In the genomic region with DNA sequence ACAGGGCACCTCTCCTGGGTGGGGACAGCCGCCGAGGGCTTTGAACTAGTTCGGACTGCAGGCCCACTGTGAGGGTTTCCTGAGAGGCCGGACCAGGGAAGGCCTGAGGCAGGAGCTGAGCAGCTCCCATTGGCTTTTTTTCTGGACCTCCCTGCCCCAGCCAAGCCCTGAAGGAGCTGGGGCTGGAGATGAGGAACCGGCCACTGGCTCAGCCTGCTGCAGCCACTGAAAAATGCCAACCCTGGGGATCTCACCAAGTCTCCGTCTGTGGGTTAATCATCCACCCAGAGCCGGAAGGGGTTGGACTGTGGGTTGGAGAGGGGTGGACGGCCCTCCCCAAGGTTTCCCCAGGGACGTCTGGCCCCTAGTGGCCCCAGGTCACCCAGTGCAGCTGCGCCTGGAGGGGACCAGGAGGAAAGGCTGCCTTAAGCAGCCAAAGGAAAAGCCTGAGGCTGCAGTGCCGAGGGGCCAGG, we compare ENCODE assay signal across 1 cellular context.
TF ChIP-seq lines count a peak whose summit lies in the region.

No MANE protein-coding gene starts in this region.

TF ChIP-seq in HepG2, 621 proteins besides CTCF, POLR2A, EP300 and RAD21 (continued from another document and continues in another):
- TF ChIP-seq HOXA3 (CRISPR knock-in tag; IDR thresholded peaks at IDR 0.05) (peak; percentile 63), KLF9 (CRISPR knock-in tag; IDR thresholded peaks at IDR 0.05; ENCODE audit: low read depth) (no peak), HNRNPLL (IDR thresholded peaks at IDR 0.05; ENCODE audit: low read depth, low read length, poor library complexity, severe bottlenecking) (peak; percentile 43), ZFX (CRISPR knock-in tag; IDR thresholded peaks at IDR 0.05; ENCODE audit: low read depth) (0 out of 2 replicates have a peak, but pooled peaks have one; percentile 42), ONECUT2 (CRISPR knock-in tag; IDR thresholded peaks at IDR 0.05) (no peak), RARG (CRISPR knock-in tag; IDR thresholded peaks at IDR 0.05; ENCODE audit: low read depth) (no peak), MAFF (IDR thresholded peaks at IDR 0.05; ENCODE audit: low read depth, low read length) (peak; percentile 15; the same call in 1 of the 2 replicates), EHMT2 (IDR thresholded peaks at IDR 0.05; ENCODE audit: borderline replicate concordance, low read depth, low read length) (no peak), CREM (IDR thresholded peaks at IDR 0.05) (no peak; the same call in 1 of the 2 replicates), CREM (CRISPR knock-in tag; IDR thresholded peaks at IDR 0.05) (no peak), ZFY (CRISPR knock-in tag; IDR thresholded peaks at IDR 0.05) (peak; percentile 58; the same call in 1 of the 2 replicates), ZSCAN9 (CRISPR knock-in tag; IDR thresholded peaks at IDR 0.05; ENCODE audit: borderline replicate concordance) (peak; percentile 27; the same call in 1 of the 2 replicates), AHR (CRISPR knock-in tag; IDR thresholded peaks at IDR 0.05) (no peak), SOX6 (IDR thresholded peaks at IDR 0.05) (no peak), SOX6 (CRISPR knock-in tag; IDR thresholded peaks at IDR 0.05) (peak; percentile 40), KDM3A (CRISPR knock-in tag; IDR thresholded peaks at IDR 0.05; ENCODE audit: low read depth) (0 out of 2 replicates have a peak, but pooled peaks have one; percentile 36), ZFP36L1 (CRISPR knock-in tag; IDR thresholded peaks at IDR 0.05) (peak; percentile 86; the same call in 1 of the 2 replicates), MED8 (CRISPR knock-in tag; IDR thresholded peaks at IDR 0.05; ENCODE audit: insufficient replicate concordance) (no peak), ZFP36 (IDR thresholded peaks at IDR 0.05; ENCODE audit: borderline replicate concordance, low read depth, low read length, partially characterized antibody) (no peak), THAP11 (CRISPR knock-in tag; IDR thresholded peaks at IDR 0.05) (peak; percentile 75), ZSCAN25 (CRISPR knock-in tag; IDR thresholded peaks at IDR 0.05) (peak; percentile 38; the same call in 1 of the 2 replicates), PHF5A (CRISPR knock-in tag; IDR thresholded peaks at IDR 0.05; ENCODE audit: low read depth, unreplicated experiment) (no peak), KMT2A (CRISPR knock-in tag; IDR thresholded peaks at IDR 0.05) (peak; percentile 65; the same call in 1 of the 2 replicates), FOXJ3 (CRISPR knock-in tag; IDR thresholded peaks at IDR 0.05; ENCODE audit: borderline replicate concordance) (no peak), SRSF1 (optimal IDR thresholded peaks at IDR 0.05; ENCODE audit: low read depth, low read length) (peak; percentile 30), SAP130 (CRISPR knock-in tag; IDR thresholded peaks at IDR 0.05; ENCODE audit: low read depth) (peak; percentile 93), CEBPG (CRISPR knock-in tag; IDR thresholded peaks at IDR 0.05) (0 out of 2 replicates have a peak, but pooled peaks have one; percentile 15), ZNF350 (CRISPR knock-in tag; IDR thresholded peaks at IDR 0.05; ENCODE audit: borderline replicate concordance, low read depth) (peak; percentile 72), SOX5 (CRISPR knock-in tag; IDR thresholded peaks at IDR 0.05; ENCODE audit: borderline replicate concordance) (peak; percentile 35; the same call in 1 of the 2 replicates), ZNF124 (CRISPR knock-in tag; IDR thresholded peaks at IDR 0.05) (peak; percentile 48; the same call in 1 of the 2 replicates), ZNF430 (CRISPR knock-in tag; IDR thresholded peaks at IDR 0.05) (no peak), YY1 (IDR thresholded peaks at IDR 0.05; ENCODE audit: insufficient read depth, insufficient replicate concordance, low read depth, low read length) (peak; percentile 28)
- TF ChIP-seq, protein P1, sequence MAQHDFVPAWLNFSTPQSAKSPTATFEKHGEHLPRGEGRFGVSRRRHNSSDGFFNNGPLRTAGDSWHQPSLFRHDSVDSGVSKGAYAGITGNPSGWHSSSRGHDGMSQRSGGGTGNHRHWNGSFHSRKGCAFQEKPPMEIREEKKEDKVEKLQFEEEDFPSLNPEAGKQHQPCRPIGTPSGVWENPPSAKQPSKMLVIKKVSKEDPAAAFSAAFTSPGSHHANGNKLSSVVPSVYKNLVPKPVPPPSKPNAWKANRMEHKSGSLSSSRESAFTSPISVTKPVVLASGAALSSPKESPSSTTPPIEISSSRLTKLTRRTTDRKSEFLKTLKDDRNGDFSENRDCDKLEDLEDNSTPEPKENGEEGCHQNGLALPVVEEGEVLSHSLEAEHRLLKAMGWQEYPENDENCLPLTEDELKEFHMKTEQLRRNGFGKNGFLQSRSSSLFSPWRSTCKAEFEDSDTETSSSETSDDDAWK (CRISPR knock-in tag; IDR thresholded peaks at IDR 0.05): no peak
- TF ChIP-seq, protein P2, sequence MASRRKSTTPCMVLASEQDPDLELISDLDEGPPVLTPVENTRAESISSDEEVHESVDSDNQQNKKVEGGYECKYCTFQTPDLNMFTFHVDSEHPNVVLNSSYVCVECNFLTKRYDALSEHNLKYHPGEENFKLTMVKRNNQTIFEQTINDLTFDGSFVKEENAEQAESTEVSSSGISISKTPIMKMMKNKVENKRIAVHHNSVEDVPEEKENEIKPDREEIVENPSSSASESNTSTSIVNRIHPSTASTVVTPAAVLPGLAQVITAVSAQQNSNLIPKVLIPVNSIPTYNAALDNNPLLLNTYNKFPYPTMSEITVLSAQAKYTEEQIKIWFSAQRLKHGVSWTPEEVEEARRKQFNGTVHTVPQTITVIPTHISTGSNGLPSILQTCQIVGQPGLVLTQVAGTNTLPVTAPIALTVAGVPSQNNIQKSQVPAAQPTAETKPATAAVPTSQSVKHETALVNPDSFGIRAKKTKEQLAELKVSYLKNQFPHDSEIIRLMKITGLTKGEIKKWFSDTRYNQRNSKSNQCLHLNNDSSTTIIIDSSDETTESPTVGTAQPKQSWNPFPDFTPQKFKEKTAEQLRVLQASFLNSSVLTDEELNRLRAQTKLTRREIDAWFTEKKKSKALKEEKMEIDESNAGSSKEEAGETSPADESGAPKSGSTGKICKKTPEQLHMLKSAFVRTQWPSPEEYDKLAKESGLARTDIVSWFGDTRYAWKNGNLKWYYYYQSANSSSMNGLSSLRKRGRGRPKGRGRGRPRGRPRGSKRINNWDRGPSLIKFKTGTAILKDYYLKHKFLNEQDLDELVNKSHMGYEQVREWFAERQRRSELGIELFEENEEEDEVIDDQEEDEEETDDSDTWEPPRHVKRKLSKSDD (CRISPR knock-in tag; IDR thresholded peaks at IDR 0.05; ENCODE audit: low read depth): no peak
- TF ChIP-seq, protein P3, sequence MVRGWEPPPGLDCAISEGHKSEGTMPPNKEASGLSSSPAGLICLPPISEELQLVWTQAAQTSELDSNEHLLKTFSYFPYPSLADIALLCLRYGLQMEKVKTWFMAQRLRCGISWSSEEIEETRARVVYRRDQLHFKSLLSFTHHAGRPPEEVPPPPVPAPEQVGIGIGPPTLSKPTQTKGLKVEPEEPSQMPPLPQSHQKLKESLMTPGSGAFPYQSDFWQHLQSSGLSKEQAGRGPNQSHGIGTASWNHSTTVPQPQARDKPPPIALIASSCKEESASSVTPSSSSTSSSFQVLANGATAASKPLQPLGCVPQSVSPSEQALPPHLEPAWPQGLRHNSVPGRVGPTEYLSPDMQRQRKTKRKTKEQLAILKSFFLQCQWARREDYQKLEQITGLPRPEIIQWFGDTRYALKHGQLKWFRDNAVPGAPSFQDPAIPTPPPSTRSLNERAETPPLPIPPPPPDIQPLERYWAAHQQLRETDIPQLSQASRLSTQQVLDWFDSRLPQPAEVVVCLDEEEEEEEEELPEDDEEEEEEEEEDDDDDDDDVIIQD (CRISPR knock-in tag; IDR thresholded peaks at IDR 0.05; ENCODE audit: low read depth): peak; percentile 62; the same call in 1 of the 2 replicates
- TF ChIP-seq, protein P4, sequence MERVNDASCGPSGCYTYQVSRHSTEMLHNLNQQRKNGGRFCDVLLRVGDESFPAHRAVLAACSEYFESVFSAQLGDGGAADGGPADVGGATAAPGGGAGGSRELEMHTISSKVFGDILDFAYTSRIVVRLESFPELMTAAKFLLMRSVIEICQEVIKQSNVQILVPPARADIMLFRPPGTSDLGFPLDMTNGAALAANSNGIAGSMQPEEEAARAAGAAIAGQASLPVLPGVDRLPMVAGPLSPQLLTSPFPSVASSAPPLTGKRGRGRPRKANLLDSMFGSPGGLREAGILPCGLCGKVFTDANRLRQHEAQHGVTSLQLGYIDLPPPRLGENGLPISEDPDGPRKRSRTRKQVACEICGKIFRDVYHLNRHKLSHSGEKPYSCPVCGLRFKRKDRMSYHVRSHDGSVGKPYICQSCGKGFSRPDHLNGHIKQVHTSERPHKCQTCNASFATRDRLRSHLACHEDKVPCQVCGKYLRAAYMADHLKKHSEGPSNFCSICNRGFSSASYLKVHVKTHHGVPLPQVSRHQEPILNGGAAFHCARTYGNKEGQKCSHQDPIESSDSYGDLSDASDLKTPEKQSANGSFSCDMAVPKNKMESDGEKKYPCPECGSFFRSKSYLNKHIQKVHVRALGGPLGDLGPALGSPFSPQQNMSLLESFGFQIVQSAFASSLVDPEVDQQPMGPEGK (CRISPR knock-in tag; IDR thresholded peaks at IDR 0.05): peak; percentile 96
- TF ChIP-seq, protein P5, sequence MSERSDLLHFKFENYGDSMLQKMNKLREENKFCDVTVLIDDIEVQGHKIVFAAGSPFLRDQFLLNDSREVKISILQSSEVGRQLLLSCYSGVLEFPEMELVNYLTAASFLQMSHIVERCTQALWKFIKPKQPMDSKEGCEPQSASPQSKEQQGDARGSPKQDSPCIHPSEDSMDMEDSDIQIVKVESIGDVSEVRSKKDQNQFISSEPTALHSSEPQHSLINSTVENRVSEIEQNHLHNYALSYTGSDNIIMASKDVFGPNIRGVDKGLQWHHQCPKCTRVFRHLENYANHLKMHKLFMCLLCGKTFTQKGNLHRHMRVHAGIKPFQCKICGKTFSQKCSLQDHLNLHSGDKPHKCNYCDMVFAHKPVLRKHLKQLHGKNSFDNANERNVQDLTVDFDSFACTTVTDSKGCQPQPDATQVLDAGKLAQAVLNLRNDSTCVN (CRISPR knock-in tag; IDR thresholded peaks at IDR 0.05; ENCODE audit: borderline replicate concordance): no peak
- TF ChIP-seq, protein P6, sequence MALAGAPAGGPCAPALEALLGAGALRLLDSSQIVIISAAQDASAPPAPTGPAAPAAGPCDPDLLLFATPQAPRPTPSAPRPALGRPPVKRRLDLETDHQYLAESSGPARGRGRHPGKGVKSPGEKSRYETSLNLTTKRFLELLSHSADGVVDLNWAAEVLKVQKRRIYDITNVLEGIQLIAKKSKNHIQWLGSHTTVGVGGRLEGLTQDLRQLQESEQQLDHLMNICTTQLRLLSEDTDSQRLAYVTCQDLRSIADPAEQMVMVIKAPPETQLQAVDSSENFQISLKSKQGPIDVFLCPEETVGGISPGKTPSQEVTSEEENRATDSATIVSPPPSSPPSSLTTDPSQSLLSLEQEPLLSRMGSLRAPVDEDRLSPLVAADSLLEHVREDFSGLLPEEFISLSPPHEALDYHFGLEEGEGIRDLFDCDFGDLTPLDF (CRISPR knock-in tag; IDR thresholded peaks at IDR 0.05): no peak
- TF ChIP-seq, protein P7, sequence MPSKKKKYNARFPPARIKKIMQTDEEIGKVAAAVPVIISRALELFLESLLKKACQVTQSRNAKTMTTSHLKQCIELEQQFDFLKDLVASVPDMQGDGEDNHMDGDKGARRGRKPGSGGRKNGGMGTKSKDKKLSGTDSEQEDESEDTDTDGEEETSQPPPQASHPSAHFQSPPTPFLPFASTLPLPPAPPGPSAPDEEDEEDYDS (CRISPR knock-in tag; IDR thresholded peaks at IDR 0.05): peak; percentile 96
- TF ChIP-seq, protein P8, sequence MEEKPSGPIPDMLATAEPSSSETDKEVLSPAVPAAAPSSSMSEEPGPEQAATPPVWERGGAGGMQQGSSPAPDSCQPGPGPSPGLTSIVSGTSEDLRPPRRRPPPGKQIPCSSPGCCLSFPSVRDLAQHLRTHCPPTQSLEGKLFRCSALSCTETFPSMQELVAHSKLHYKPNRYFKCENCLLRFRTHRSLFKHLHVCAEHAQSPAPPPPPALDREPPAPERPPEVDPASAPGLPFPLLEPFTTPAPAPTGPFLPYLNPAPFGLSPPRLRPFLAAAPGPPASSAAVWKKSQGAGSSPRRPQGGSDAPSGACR (CRISPR knock-in tag; IDR thresholded peaks at IDR 0.05): peak; percentile 25; the same call in 1 of the 2 replicates
- TF ChIP-seq, protein P9, sequence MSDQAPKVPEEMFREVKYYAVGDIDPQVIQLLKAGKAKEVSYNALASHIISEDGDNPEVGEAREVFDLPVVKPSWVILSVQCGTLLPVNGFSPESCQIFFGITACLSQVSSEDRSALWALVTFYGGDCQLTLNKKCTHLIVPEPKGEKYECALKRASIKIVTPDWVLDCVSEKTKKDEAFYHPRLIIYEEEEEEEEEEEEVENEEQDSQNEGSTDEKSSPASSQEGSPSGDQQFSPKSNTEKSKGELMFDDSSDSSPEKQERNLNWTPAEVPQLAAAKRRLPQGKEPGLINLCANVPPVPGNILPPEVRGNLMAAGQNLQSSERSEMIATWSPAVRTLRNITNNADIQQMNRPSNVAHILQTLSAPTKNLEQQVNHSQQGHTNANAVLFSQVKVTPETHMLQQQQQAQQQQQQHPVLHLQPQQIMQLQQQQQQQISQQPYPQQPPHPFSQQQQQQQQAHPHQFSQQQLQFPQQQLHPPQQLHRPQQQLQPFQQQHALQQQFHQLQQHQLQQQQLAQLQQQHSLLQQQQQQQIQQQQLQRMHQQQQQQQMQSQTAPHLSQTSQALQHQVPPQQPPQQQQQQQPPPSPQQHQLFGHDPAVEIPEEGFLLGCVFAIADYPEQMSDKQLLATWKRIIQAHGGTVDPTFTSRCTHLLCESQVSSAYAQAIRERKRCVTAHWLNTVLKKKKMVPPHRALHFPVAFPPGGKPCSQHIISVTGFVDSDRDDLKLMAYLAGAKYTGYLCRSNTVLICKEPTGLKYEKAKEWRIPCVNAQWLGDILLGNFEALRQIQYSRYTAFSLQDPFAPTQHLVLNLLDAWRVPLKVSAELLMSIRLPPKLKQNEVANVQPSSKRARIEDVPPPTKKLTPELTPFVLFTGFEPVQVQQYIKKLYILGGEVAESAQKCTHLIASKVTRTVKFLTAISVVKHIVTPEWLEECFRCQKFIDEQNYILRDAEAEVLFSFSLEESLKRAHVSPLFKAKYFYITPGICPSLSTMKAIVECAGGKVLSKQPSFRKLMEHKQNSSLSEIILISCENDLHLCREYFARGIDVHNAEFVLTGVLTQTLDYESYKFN (CRISPR knock-in tag; conservative IDR thresholded peaks at IDR 0.05): peak; percentile 64
- TF ChIP-seq, protein P10, sequence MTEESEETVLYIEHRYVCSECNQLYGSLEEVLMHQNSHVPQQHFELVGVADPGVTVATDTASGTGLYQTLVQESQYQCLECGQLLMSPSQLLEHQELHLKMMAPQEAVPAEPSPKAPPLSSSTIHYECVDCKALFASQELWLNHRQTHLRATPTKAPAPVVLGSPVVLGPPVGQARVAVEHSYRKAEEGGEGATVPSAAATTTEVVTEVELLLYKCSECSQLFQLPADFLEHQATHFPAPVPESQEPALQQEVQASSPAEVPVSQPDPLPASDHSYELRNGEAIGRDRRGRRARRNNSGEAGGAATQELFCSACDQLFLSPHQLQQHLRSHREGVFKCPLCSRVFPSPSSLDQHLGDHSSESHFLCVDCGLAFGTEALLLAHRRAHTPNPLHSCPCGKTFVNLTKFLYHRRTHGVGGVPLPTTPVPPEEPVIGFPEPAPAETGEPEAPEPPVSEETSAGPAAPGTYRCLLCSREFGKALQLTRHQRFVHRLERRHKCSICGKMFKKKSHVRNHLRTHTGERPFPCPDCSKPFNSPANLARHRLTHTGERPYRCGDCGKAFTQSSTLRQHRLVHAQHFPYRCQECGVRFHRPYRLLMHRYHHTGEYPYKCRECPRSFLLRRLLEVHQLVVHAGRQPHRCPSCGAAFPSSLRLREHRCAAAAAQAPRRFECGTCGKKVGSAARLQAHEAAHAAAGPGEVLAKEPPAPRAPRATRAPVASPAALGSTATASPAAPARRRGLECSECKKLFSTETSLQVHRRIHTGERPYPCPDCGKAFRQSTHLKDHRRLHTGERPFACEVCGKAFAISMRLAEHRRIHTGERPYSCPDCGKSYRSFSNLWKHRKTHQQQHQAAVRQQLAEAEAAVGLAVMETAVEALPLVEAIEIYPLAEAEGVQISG (CRISPR knock-in tag; IDR thresholded peaks at IDR 0.05): peak; percentile 90
